27 cellular contexts compared by ENCODE assay signal in the genomic region with DNA sequence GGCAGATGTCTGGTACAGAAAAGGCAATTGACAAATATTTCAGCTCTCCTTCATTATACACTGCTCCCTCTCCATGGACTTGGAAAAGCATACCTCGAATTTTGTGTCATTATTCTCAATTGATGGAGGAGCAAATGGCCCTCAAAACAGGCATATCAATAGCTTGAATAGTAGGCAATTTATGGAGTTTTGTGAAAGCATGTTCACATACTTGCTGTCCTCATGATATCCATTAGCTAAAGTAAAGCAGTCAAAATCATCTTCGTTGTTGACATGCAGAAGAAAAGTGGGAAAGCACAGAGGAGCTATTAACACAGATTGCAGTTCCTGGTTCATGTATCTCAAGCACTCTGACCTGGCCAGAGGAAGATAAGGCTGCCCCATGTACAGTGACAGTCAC.
"Had no signal": no experiment of that assay in that cellular context is flagged by ENCODE, and none has a peak within 500 bp of the region (broad histone marks: within the 10 kb centered on the region; RNA-seq: fewer than 3 reads in every experiment).

No MANE protein-coding gene starts in this region.

- H3K27me3 ChIP-seq: suprapubic skin, testis, thyroid gland, tibial artery, tibial nerve, transverse colon, upper lobe of left lung, upper lobe of right lung, uterus, vagina had no signal

- DNase-seq: stimulated activated CD4-positive, alpha-beta T cell treated with anti-CD3 and anti-CD28 coated beads, Interleukin-2, amount 100 ng/mL, for 48 hours; stimulated activated CD4-positive, alpha-beta T cell treated with anti-CD3 and anti-CD28 coated beads, Interleukin-4, amount 100 ng/mL, for 1 hour; stimulated activated CD4-positive, alpha-beta T cell treated with anti-CD3 and anti-CD28 coated beads, Interleukin-4, amount 100 ng/mL, for 24 hours; stimulated activated CD4-positive, alpha-beta T cell treated with anti-CD3 and anti-CD28 coated beads, Interleukin-4, amount 100 ng/mL, for 4 hours; stimulated activated CD8-positive, alpha-beta memory T cell treated with anti-CD3 and anti-CD28 coated beads, Interleukin-4, amount 100 ng/mL, for 48 hours; stimulated activated naive B cell treated with anti-CD40 and anti-IgM and Interleukin-4, amounts not matched to agents 10 μg/mL and 1 μg/mL and 100 μg/mL, for 72 hours; stimulated activated naive CD4-positive, alpha-beta T cell; stimulated activated naive CD4-positive, alpha-beta T cell treated with Interleukin-2 at 50 U/mL for 16 hours; stimulated activated naive CD8-positive, alpha-beta T cell treated with anti-CD3 and anti-CD28 coated beads, Interleukin-15, amount 100 ng/mL, for 72 hours; stimulated activated naive CD8-positive, alpha-beta T cell treated with anti-CD3 and anti-CD28 coated beads, Interleukin-15, Interleukin-2, amounts not matched to agents 100 U/mL and 50 U/mL, for 24 hours; stomach; substantia nigra; testis; thyroid gland; tibial artery; transverse colon; trophoblast cell; upper lobe of left lung; upper lobe of right lung; uterus had no signal

- H3K9me3 ChIP-seq: stomach, suprapubic skin, testis, thoracic aorta, thyroid gland, tibial artery, tibial nerve, transverse colon, upper lobe of left lung, upper lobe of right lung, uterus, vagina had no signal

- FAIRE-seq: urothelium cell line had no signal

- H3K27ac ChIP-seq: stomach, suprapubic skin, testis, thoracic aorta, thyroid gland, tibial artery, tibial nerve, transverse colon, upper lobe of left lung, upper lobe of right lung, uterus, vagina had no signal

- H3K4me1 ChIP-seq: stomach, suprapubic skin, testis, thyroid gland, tibial artery, tibial nerve, transverse colon, upper lobe of left lung, upper lobe of right lung, uterus, vagina had no signal

- H3K4me3 ChIP-seq: stomach, suprapubic skin, testis, thoracic aorta, thyroid gland, tibial artery, tibial nerve, transverse colon, upper lobe of left lung, upper lobe of right lung, uterus, vagina had no signal

- ATAC-seq: stimulated activated effector memory CD8-positive, alpha-beta T cell treated with anti-CD3 and anti-CD28 coated beads, Interleukin-12 subunit alpha, Interleukin-12 subunit beta, amount 100 ng/mL, for 72 hours; stimulated activated memory B cell treated with anti-CD40 and anti-IgM and Interleukin-4, amounts not matched to agents 10 μg/mL and 1 μg/mL and 100 μg/mL, for 72 hours; stimulated activated naive B cell treated with anti-CD40 and anti-IgM and Interleukin-4, amounts not matched to agents 10 μg/mL and 1 μg/mL and 100 μg/mL, for 72 hours; stimulated activated naive CD8-positive, alpha-beta T cell treated with anti-CD3 and anti-CD28 coated beads, Interleukin-15, amount 100 ng/mL, for 72 hours; stimulated activated naive CD8-positive, alpha-beta T cell treated with anti-CD3 and anti-CD28 coated beads, Interleukin-15, Interleukin-2, amounts not matched to agents 100 U/mL and 50 U/mL, for 24 hours; upper lobe of right lung had no signal

- H3K36me3 ChIP-seq: stomach, suprapubic skin, thoracic aorta, thyroid gland, tibial artery, tibial nerve, transverse colon, upper lobe of left lung, upper lobe of right lung, uterus, vagina had no signal
